27 cellular contexts compared by ENCODE assay signal in genomic region chr10:117931078-117931477, GRCh38.
"Had no signal": no experiment of that assay in that cellular context is flagged by ENCODE, and none has a peak within 500 bp of the region (broad histone marks: within the 10 kb centered on the region; RNA-seq: fewer than 3 reads in every experiment).

No MANE protein-coding gene starts in this region.

- H3K27ac ChIP-seq: colonic mucosa, coronary artery, dorsolateral prefrontal cortex, epithelial cell of prostate, esophagus muscularis mucosa, esophagus squamous epithelium, foreskin keratinocyte, gastrocnemius medialis, gastroesophageal sphincter, heart left ventricle, heart right ventricle, hepatocyte had no signal

- H3K9me3 ChIP-seq: colonic mucosa, esophagus muscularis mucosa, esophagus squamous epithelium, gastrocnemius medialis, gastroesophageal sphincter, heart left ventricle had no signal

- H3K36me3 ChIP-seq: colonic mucosa, esophagus muscularis mucosa, esophagus squamous epithelium, gastrocnemius medialis, gastroesophageal sphincter, heart left ventricle, heart right ventricle had no signal

- H3K4me1 ChIP-seq: colonic mucosa, esophagus muscularis mucosa, esophagus squamous epithelium, foreskin keratinocyte, gastrocnemius medialis, gastroesophageal sphincter had no signal

- FAIRE-seq: colon, endometrium, endothelial cell of umbilical vein had no signal

- H3K4me3 ChIP-seq: colonic mucosa, coronary artery, dorsolateral prefrontal cortex, esophagus muscularis mucosa, esophagus squamous epithelium, gastrocnemius medialis, gastroesophageal sphincter, heart left ventricle, heart right ventricle, hepatocyte had no signal

- DNase-seq: colonic mucosa; cortex of kidney; dermis blood vessel endothelial cell; dorsolateral prefrontal cortex; effector CD4-positive, alpha-beta T cell; effector CD8-positive, alpha-beta T cell; effector memory CD4-positive, alpha-beta T cell; effector memory CD8-positive, alpha-beta T cell; endodermal cell; erythroblast; esophagus squamous epithelium; foreskin fibroblast; foreskin keratinocyte; foreskin melanocyte; gastrocnemius medialis; glutamatergic neuron; head of caudate nucleus; heart left ventricle; heart right ventricle had no signal
